7 cellular contexts compared by ENCODE assay signal in genomic region chr2:159921752-159922404, GRCh38. TPM values are rescaled to one million over a fixed set of nuclear protein-coding genes. Genes with fewer than 3 reads are reported as not detected.
A peak's percentile ranks its signal among the peaks of the same experiment; 100 is the strongest.
DNase-seq lines count a peak whose midpoint lies in the region; ATAC-seq and TF ChIP-seq lines count a peak whose summit lies in the region.

No MANE protein-coding gene starts in this region.

- peaks cover 10% of the 10 kb centered on the region for H3K4me1 Mint-ChIP-seq in activated CD4-positive, alpha-beta memory T cell treated with anti-CD3 and anti-CD28 coated beads, Interleukin-2, amount 10 ng/mL, durations not matched to agents 7 days and 5 days
- H3K4me1 Mint-ChIP-seq in endothelial cell (ENCODE audit: unreplicated experiment) (peaks cover 17% of the 10 kb centered on the region), naive B cell (peaks cover 10 to 16% (median 13%) of the 10 kb centered on the region in 3 donors)

- peaks cover 12% of the 10 kb centered on the region for H3K27me3 Mint-ChIP-seq in activated CD4-positive, alpha-beta memory T cell treated with anti-CD3 and anti-CD28 coated beads, Interleukin-2, amount 10 ng/mL, durations not matched to agents 7 days and 5 days
- H3K27me3 Mint-ChIP-seq in endothelial cell (ENCODE audit: unreplicated experiment) (peaks cover 2% of the 10 kb centered on the region), naive B cell (peaks cover 9 to 16% (median 12%) of the 10 kb centered on the region in 3 donors)

- POLR2A ChIA-PET in activated CD4-positive, alpha-beta memory T cell treated with anti-CD3 and anti-CD28 coated beads, Interleukin-2, amount 10 ng/mL, durations not matched to agents 7 days and 5 days (lab: Charles Lee), result interaction anchor here (1.1 kb wide), 1 partner anchor 209 kb away, joined by 3 read pairs; no protein-coding TSS in a partner anchor

- CTCF ChIA-PET in activated CD4-positive, alpha-beta memory T cell treated with anti-CD3 and anti-CD28 coated beads, Interleukin-2, amount 10 ng/mL, durations not matched to agents 7 days and 5 days (lab: Charles Lee), result interaction anchor here (0.6 to 1.6 kb wide), 12 partner anchors 11 to 1049 kb away, joined by 3 to 7 read pairs (median 4); no protein-coding TSS in a partner anchor

- DNase-seq in MV-4-11 (lab: John Stamatoyannopoulos, UW) (peak; percentile 42), endothelial cell (ENCODE audit: low spot score) (peak; percentile 90), naive B cell (peak; percentile 56)
- DNase-seq in activated CD4-positive, alpha-beta memory T cell treated with anti-CD3 and anti-CD28 coated beads, Interleukin-2, amount 10 ng/mL, durations not matched to agents 7 days and 5 days, result peak; percentile 74
- DNase-seq in stimulated activated naive CD4-positive, alpha-beta T cell treated with Interleukin-2 at 50 U/mL for 16 hours (lab: John Stamatoyannopoulos, UW), result peak; percentile 73

- H3K4me3 Mint-ChIP-seq in activated CD4-positive, alpha-beta memory T cell treated with anti-CD3 and anti-CD28 coated beads, Interleukin-2, amount 10 ng/mL, durations not matched to agents 7 days and 5 days, result no peak overlapping the region
- H3K4me3 Mint-ChIP-seq in endothelial cell (ENCODE audit: unreplicated experiment) (no peak overlapping the region), naive B cell (peak overlapping the region in 1 of 8 donors; percentile 47)

- no peak overlapping the region for H3K27ac Mint-ChIP-seq in activated CD4-positive, alpha-beta memory T cell treated with anti-CD3 and anti-CD28 coated beads, Interleukin-2, amount 10 ng/mL, durations not matched to agents 7 days and 5 days
- H3K27ac Mint-ChIP-seq in endothelial cell (ENCODE audit: unreplicated experiment) (no peak overlapping the region), naive B cell (peak overlapping the region in 1 of 6 donors; percentile 12)

- no peaks in the 10 kb centered on the region for H3K9me3 Mint-ChIP-seq in activated CD4-positive, alpha-beta memory T cell treated with anti-CD3 and anti-CD28 coated beads, Interleukin-2, amount 10 ng/mL, durations not matched to agents 7 days and 5 days
- H3K9me3 Mint-ChIP-seq in endothelial cell (ENCODE audit: unreplicated experiment), result no peaks in the 10 kb centered on the region
- H3K9me3 Mint-ChIP-seq in naive B cell, result no peaks in the 10 kb centered on the region

- no peaks in the 10 kb centered on the region for H3K36me3 Mint-ChIP-seq in activated CD4-positive, alpha-beta memory T cell treated with anti-CD3 and anti-CD28 coated beads, Interleukin-2, amount 10 ng/mL, durations not matched to agents 7 days and 5 days (ENCODE audit: low read depth)
- H3K36me3 Mint-ChIP-seq in endothelial cell (ENCODE audit: low read depth, unreplicated experiment) (no peaks in the 10 kb centered on the region), naive B cell (no peaks in the 10 kb centered on the region)

- TF ChIP-seq CTCF in endothelial cell (IDR thresholded peaks at IDR 0.05; ENCODE audit: unreplicated experiment), result peak; percentile 76

- peak; percentile 66 for ATAC-seq in GM18499 (IDR thresholded peaks at IDR 0.05; ENCODE audit: insufficient read depth, unreplicated experiment)
- ATAC-seq in HG02571 (IDR thresholded peaks at IDR 0.05; ENCODE audit: unreplicated experiment), result peak; percentile 84
- ATAC-seq in naive B cell (ENCODE audit: low read depth in 2 of 2), result peak; percentile 93 to 98

RNA-seq across cellular contexts. Expression of gene LY75, which starts 17.3 kb away (rescaled TPM):
- 10 to 100 TPM; 22.7 to 23.5 TPM for total RNA-seq in activated CD4-positive, alpha-beta memory T cell treated with anti-CD3 and anti-CD28 coated beads, Interleukin-2, amount 10 ng/mL, durations not matched to agents 7 days and 5 days
- 0.21 TPM for total RNA-seq in endothelial cell (ENCODE audit: unreplicated experiment)
- 10 to 100 TPM; 37.2 to 61.2 (median 50.4) TPM for polyA plus RNA-seq in naive B cell (ENCODE audit: low read depth in 6 of 6)

Comparison
In these comparisons a context has a peak if more than half of its experiments do, and no peak if none do; other contexts are left out.
1. Peak in every context shown above with its lines: DNase-seq and ATAC-seq.
2. RNA of gene LY75, which starts 17.3 kb away (total RNA-seq): 22.7 to 23.5 TPM in activated CD4-positive, alpha-beta memory T cell treated with anti-CD3 and anti-CD28 coated beads, Interleukin-2, amount 10 ng/mL, durations not matched to agents 7 days and 5 days; 0.21 TPM in endothelial cell (single experiment); every median in the first group is over 10 times any median in the second.